Comparison of ENCODE assay signal across 23 cellular contexts in the genomic region with DNA sequence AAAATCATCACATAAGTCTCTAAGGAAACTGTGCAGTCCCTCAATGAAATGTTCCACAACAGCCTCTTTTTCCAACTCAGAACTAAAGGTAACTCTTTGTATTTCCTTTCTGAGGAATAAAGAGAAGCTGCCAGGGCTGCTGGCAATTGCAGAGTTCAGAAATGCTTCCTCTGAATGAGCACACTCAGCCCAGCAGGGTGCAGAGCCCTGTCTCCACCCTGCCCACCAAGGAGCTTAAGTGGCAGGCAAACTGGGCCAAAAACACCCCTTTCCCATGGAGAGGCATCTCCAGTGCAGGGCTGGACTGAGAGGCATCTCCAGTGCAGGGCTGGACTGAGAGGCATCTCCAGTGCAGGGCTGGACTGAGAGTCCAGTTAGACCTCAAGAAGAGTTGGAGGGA.
DNase-seq lines count a peak whose midpoint lies in the region; ATAC-seq, FAIRE-seq and TF ChIP-seq lines count a peak whose summit lies in the region.
"Had no signal": no experiment of that assay in that cellular context is flagged by ENCODE, and none has a peak within 500 bp of the region (broad histone marks: within the 10 kb centered on the region; RNA-seq: fewer than 3 reads in every experiment).

No MANE protein-coding gene starts in this region.

- CTCF ChIA-PET in H1 (lab: Charles Lee; ENCODE audit: partially characterized antibody) = interaction anchor here (1.2 to 2.9 kb wide), 2 partner anchors 19 to 116 kb away, joined by 3 to 20 read pairs; no protein-coding TSS in a partner anchor

- no peak for TF ChIP-seq RAD21 in H1 (IDR thresholded peaks at IDR 0.05 in 1 of 2, conservative IDR thresholded peaks at IDR 0.05 in 1 of 2; ENCODE audit: low read depth in 2 of 2, low read length in 2 of 2)

- no peaks in the 10 kb centered on the region for H3K23me2 ChIP-seq in H1 (ENCODE audit: low read depth, low read length)

- 0 out of 4 replicates have a peak, but pooled peaks cover 0 to 2% of the 10 kb centered on the region in 2 experiments for H3K9me3 ChIP-seq in H1 (ENCODE audit: insufficient read depth in 2 of 2, low read depth in 1 of 2, low read length in 1 of 2)
- H3K9me3 ChIP-seq: BLaER1, Caco-2, SJSA1 had no signal

- H2BK12ac ChIP-seq in H1 (ENCODE audit: low read depth, low read length) = no peak overlapping the region

- H3K27ac ChIP-seq in H1 (ENCODE audit: low read depth, low read length) = no peak overlapping the region
- H3K27ac ChIP-seq: BLaER1, SJSA1 had no signal

- H3K4me1 ChIP-seq in H1 (replicated peaks in 1 of 4; ENCODE audit: control insufficient read depth in 3 of 4, insufficient read depth in 4 of 4, low read length in 3 of 4) = peaks cover 4 to 21% (median 9%) of the 10 kb centered on the region in 4 experiments
- H3K4me1 ChIP-seq: SJSA1 had no signal

- H3K79me1 ChIP-seq in H1 (ENCODE audit: low read depth, low read length) = no peaks in the 10 kb centered on the region

- TF ChIP-seq EP300 in H1 (IDR thresholded peaks at IDR 0.05; ENCODE audit: borderline replicate concordance in 1 of 2, low read depth in 2 of 2, low read length in 2 of 2) = no peak

- H2BK20ac ChIP-seq in H1 (ENCODE audit: low read length) = no peak overlapping the region

- no peaks in the 10 kb centered on the region for H4K20me1 ChIP-seq in H1 (replicated peaks in 1 of 2; ENCODE audit: control insufficient read depth in 1 of 2, insufficient read depth in 2 of 2, low read length in 2 of 2)
- H4K20me1 ChIP-seq: BLaER1 had no signal

- H3K9ac ChIP-seq in H1 (replicated peaks in 1 of 4; ENCODE audit: extremely low read depth in 1 of 4, low read depth in 3 of 4, low read length in 3 of 4) = no peak overlapping the region
- H3K9ac ChIP-seq: BLaER1 had no signal

- H3K23ac ChIP-seq in H1 (ENCODE audit: insufficient read length) = no peak overlapping the region

- POLR2A ChIA-PET in H1 (lab: Charles Lee; ENCODE audit: partially characterized antibody) = no interaction called here

- no peak for TF ChIP-seq POLR2A in H1 (IDR thresholded peaks at IDR 0.05; ENCODE audit: control extremely low read depth in 1 of 2, low read depth in 2 of 2, low read length in 2 of 2)

- no peak overlapping the region for H3K4me3 ChIP-seq in H1 (ENCODE audit: extremely low read depth in 1 of 4, insufficient read depth in 2 of 4, low read depth in 3 of 4, low read length in 4 of 4)
- H3K4me3 ChIP-seq: BLaER1, SJSA1 had no signal

- H3K27me3 ChIP-seq in H1 (replicated peaks in 1 of 4; ENCODE audit: control insufficient read depth in 3 of 4, extremely low read depth in 1 of 4, insufficient read depth in 3 of 4, low read length in 3 of 4) = no peaks in the 10 kb centered on the region
- H3K27me3 ChIP-seq: BLaER1, SJSA1 had no signal

- no peak overlapping the region for H2BK120ac ChIP-seq in H1 (replicated peaks; ENCODE audit: low read depth, low read length)

- no peak overlapping the region for H2BK5ac ChIP-seq in H1 (ENCODE audit: low read depth, low read length)

- H4K8ac ChIP-seq in H1 (ENCODE audit: extremely low read depth, insufficient read depth, low read length) = 0 out of 2 replicates have a peak overlapping the region, but pooled peaks have one; percentile 18

- H3K4ac ChIP-seq in H1 (replicated peaks; ENCODE audit: insufficient read length, low read depth, low read length) = no peak overlapping the region

- no peaks in the 10 kb centered on the region for H3K36me3 ChIP-seq in H1 (ENCODE audit: control insufficient read depth in 2 of 4, insufficient read depth in 4 of 4, low read length in 3 of 4)
- H3K36me3 ChIP-seq: BLaER1, SJSA1 had no signal

- H3K79me2 ChIP-seq in H1 (ENCODE audit: control insufficient read depth in 1 of 2, insufficient read depth in 2 of 2, low read length in 2 of 2) = no peaks in the 10 kb centered on the region

- H4K5ac ChIP-seq in H1 (ENCODE audit: insufficient read length, low read depth, low read length) = no peak overlapping the region

- no peak overlapping the region for H2AFZ ChIP-seq in H1 (ENCODE audit: low read length)

- no peak for FAIRE-seq in H1 (lab: Jason Lieb, UNC)

- no peak overlapping the region for H2BK15ac ChIP-seq in H1 (ENCODE audit: low read length)

- DNase-seq in GM10266 (ENCODE audit: extremely low spot score) = no peak
- DNase-seq in NCI-H69 (lab: John Stamatoyannopoulos, UW) = peak; percentile 61
- no peak for DNase-seq in H1 (ENCODE audit: low read depth in 1 of 2, low spot score in 2 of 2)
- DNase-seq in NCI-H2227 (lab: John Stamatoyannopoulos, UW; ENCODE audit: unreplicated experiment) = no peak
- DNase-seq in kidney tubule cell (ENCODE audit: low spot score) = no peak
- DNase-seq: ACHN; Caco-2; CD4-positive, alpha-beta T cell; DMS 273 treated with DMSO at 0.1 percent for 48 hours; DND-41; NCI-H1048; NCI-H1417 treated with DMSO at 0.1 percent for 48 hours; NCI-H187 treated with DMSO at 0.1 percent for 48 hours; NCI-H2107; NCI-H345; NCI-H524; NCI-H82; T-helper 1 cell had no signal

- no peak for ATAC-seq in GM19324 (IDR thresholded peaks at IDR 0.05; ENCODE audit: low FRiP score, unreplicated experiment)
- ATAC-seq: Right ventricle myocardium inferior had no signal

- no peak overlapping the region for H2AK5ac ChIP-seq in H1 (ENCODE audit: low read depth, low read length)

- H3K14ac ChIP-seq in H1 (ENCODE audit: insufficient read length) = no peak overlapping the region

- H3K4me2 ChIP-seq in H1 (ENCODE audit: insufficient read depth in 1 of 2, low read depth in 2 of 2, low read length in 2 of 2) = no peak overlapping the region
- H3K4me2 ChIP-seq: BLaER1 had no signal

- peak; percentile 5 for TF ChIP-seq CTCF in GM10266 (IDR thresholded peaks at IDR 0.05; ENCODE audit: control insufficient read depth, insufficient read depth, low read depth, missing control alignments)
- TF ChIP-seq CTCF in GM12873 (IDR thresholded peaks at IDR 0.05; ENCODE audit: insufficient read depth, low read depth, low read length, missing control alignments) = peak; percentile 2
- no peak for TF ChIP-seq CTCF in H1 (IDR thresholded peaks at IDR 0.05; ENCODE audit: control extremely low read depth in 1 of 3, insufficient read depth in 1 of 3, low read depth in 1 of 3, low read length in 3 of 3)

- H4K91ac ChIP-seq in H1 (replicated peaks; ENCODE audit: insufficient read length, low read length) = no peak overlapping the region

- no peak overlapping the region for H3K56ac ChIP-seq in H1 (replicated peaks; ENCODE audit: insufficient read length, low read depth, low read length)

- no peak overlapping the region for H3K18ac ChIP-seq in H1 (ENCODE audit: extremely low read depth, low read length)

TF ChIP-seq in H1, 55 proteins besides CTCF, POLR2A, EP300 and RAD21:
- TF ChIP-seq, protein P1, sequence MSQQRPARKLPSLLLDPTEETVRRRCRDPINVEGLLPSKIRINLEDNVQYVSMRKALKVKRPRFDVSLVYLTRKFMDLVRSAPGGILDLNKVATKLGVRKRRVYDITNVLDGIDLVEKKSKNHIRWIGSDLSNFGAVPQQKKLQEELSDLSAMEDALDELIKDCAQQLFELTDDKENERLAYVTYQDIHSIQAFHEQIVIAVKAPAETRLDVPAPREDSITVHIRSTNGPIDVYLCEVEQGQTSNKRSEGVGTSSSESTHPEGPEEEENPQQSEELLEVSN (IDR thresholded peaks at IDR 0.05) = no peak
- TF ChIP-seq JUND (IDR thresholded peaks at IDR 0.05; ENCODE audit: low read length) = no peak
- TF ChIP-seq TCF12 (IDR thresholded peaks at IDR 0.05; ENCODE audit: low read depth, low read length) = no peak
- no peak for TF ChIP-seq EZH2 (IDR thresholded peaks at IDR 0.05; ENCODE audit: low read depth, low read length, severe bottlenecking)
- no peak for TF ChIP-seq CBX5 (IDR thresholded peaks at IDR 0.05; ENCODE audit: low read depth, low read length)
- no peak for TF ChIP-seq KDM4A (IDR thresholded peaks at IDR 0.05; ENCODE audit: low read depth, low read length, severe bottlenecking)
- no peak for TF ChIP-seq CTBP2 (IDR thresholded peaks at IDR 0.05; ENCODE audit: borderline replicate concordance, insufficient read depth, insufficient read length, low read length)
- TF ChIP-seq HDAC6 (IDR thresholded peaks at IDR 0.05; ENCODE audit: low read depth, low read length) = no peak
- no peak for TF ChIP-seq ASH2L (IDR thresholded peaks at IDR 0.05; ENCODE audit: low read length)
- no peak for TF ChIP-seq PHF8 (conservative IDR thresholded peaks at IDR 0.05; ENCODE audit: low read depth, low read length)

Comparison
In these comparisons a context has a peak if more than half of its experiments do, and no peak if none do; other contexts are left out.
1. CTCF ChIP-seq: peak in GM10266 (single experiment) and GM12873 (single experiment); none in H1 (0 of 3).